8 cellular contexts compared by ENCODE assay signal in the genomic region with DNA sequence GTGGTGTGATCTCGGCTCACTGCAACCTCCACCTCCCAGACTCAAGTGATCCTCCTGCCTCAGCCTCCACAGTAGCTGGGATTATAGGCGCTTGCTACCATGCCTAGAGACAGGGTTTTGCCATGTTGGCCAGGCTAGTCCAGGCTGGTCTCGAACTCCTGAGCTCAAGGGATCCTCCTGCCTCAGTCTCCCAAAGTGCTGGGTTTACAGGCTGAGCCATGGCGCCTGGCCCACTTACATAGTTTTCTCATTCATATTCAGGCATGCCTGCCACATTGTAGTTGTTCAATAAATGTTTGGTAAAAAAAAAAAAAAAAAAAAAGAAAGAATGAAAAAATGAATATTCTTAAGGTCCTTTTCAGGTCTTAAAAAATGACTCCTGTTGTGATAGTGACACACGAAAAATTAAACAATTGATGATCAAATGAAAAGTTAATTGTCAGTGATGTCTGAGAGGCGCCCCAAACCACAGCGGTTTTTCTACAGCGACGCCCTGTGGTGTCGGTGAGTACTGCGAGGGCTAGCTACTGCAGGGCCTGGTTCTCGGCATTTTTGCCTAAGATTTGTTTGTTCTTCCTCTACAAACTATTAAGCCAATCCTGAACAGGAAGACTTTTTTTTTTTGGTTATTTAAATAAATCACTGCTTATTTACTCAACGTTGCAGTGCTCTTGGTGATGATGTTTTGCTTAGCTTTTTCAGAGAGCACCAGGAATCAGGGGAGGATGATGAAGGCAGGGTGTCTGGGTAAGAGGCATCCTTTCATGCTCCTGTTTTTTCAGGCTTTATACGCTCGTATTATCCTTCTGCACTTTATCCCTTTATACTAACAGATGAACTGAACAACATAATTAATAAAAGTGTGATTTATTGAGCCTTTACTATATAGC.
DNase-seq lines count a peak whose midpoint lies in the region; ATAC-seq and TF ChIP-seq lines count a peak whose summit lies in the region.

No MANE protein-coding gene starts in this region.

- intact Hi-C loops in naive thymus-derived CD4-positive, alpha-beta T cell (cut with micrococcal nuclease) = loop anchor here in 1 of 2 donors (5.0 kb wide), 2 partner anchors 125 to 355 kb away; no protein-coding TSS in a partner anchor

- peaks cover 0 to 6% (median 5%) of the 10 kb centered on the region in 5 donors for H3K27me3 Mint-ChIP-seq in naive thymus-derived CD4-positive, alpha-beta T cell

- H3F3A ChIP-seq in SU-DHL-6 (ENCODE audit: insufficient read depth) = no peaks in the 10 kb centered on the region

- H3K4me1 Mint-ChIP-seq in naive thymus-derived CD4-positive, alpha-beta T cell = no peaks in the 10 kb centered on the region

- H3K4me2 ChIP-seq in SU-DHL-6 (ENCODE audit: low read depth, low read length, poor library complexity, severe bottlenecking) = no peak overlapping the region

- H3K27ac ChIP-seq in SU-DHL-6 (ENCODE audit: low read depth, low read length) = no peak overlapping the region
- H3K27ac ChIP-seq in naive thymus-derived CD4-positive, alpha-beta T cell (ENCODE audit: low read depth, low read length) = no peak overlapping the region

- H3K4me3 ChIP-seq in BJ (ENCODE audit: low read depth, low read length) (no peak overlapping the region), SU-DHL-6 (ENCODE audit: insufficient read depth, low read length, poor library complexity, severe bottlenecking) (no peak overlapping the region), epithelial cell of esophagus (ENCODE audit: low read length) (no peak overlapping the region)
- no peak overlapping the region for H3K4me3 ChIP-seq in naive thymus-derived CD4-positive, alpha-beta T cell (ENCODE audit: low read length)

- H3K9me3 Mint-ChIP-seq in naive thymus-derived CD4-positive, alpha-beta T cell = peaks cover 0 to 25% (median 6%) of the 10 kb centered on the region in 11 donors

- POLR2A ChIA-PET in BJ (lab: Charles Lee) = no interaction called here
- POLR2A ChIA-PET in naive thymus-derived CD4-positive, alpha-beta T cell (lab: Charles Lee) = no interaction called here

- H3K9me3 ChIP-seq in SU-DHL-6 (ENCODE audit: insufficient read depth, low read length) = no peaks in the 10 kb centered on the region
- H3K9me3 ChIP-seq in naive thymus-derived CD4-positive, alpha-beta T cell (ENCODE audit: control insufficient read depth in 2 of 3, low read length in 3 of 3) = no peaks in the 10 kb centered on the region

- no peaks in the 10 kb centered on the region for H3K9me2 ChIP-seq in SU-DHL-6 (replicated peaks; ENCODE audit: insufficient read depth, low read length)

- ATAC-seq in GM18511 (IDR thresholded peaks at IDR 0.05; ENCODE audit: unreplicated experiment) = peak; percentile 68
- peak; percentile 77 for ATAC-seq in HG03280 (IDR thresholded peaks at IDR 0.05; ENCODE audit: unreplicated experiment)
- ATAC-seq in naive thymus-derived CD4-positive, alpha-beta T cell = peak; percentile 42
- ATAC-seq in HG03045 (IDR thresholded peaks at IDR 0.05; ENCODE audit: unreplicated experiment) = no peak

- TF ChIP-seq CTCF in BJ (IDR thresholded peaks at IDR 0.05; ENCODE audit: insufficient read depth, low read depth, low read length) = peak; percentile 91
- peak; percentile 75 for TF ChIP-seq CTCF in SU-DHL-6 (IDR thresholded peaks at IDR 0.05; ENCODE audit: insufficient read depth, low read length, poor library complexity, severe bottlenecking)
- TF ChIP-seq CTCF in epithelial cell of esophagus (IDR thresholded peaks at IDR 0.05; ENCODE audit: insufficient read depth, low read depth, low read length, missing control alignments) = peak; percentile 96

- H3K4me1 ChIP-seq in naive thymus-derived CD4-positive, alpha-beta T cell (ENCODE audit: control insufficient read depth in 2 of 2, insufficient read depth in 2 of 2, low read length in 2 of 2) = no peaks in the 10 kb centered on the region

- H3K27ac Mint-ChIP-seq in naive thymus-derived CD4-positive, alpha-beta T cell = no peak overlapping the region

- no peak overlapping the region for H2AFZ ChIP-seq in SU-DHL-6 (ENCODE audit: low read depth, low read length, severe bottlenecking)

- peaks cover 0 to 4% (median 0%) of the 10 kb centered on the region in 5 donors for H3K36me3 Mint-ChIP-seq in naive thymus-derived CD4-positive, alpha-beta T cell

- DNase-seq in BJ (ENCODE audit: low read depth) (no peak), epithelial cell of esophagus (ENCODE audit: low read depth) (peak; percentile 53), NCI-H1048 (lab: John Stamatoyannopoulos, UW) (no peak)
- peak in 1 of 9 donors; percentile 54 for DNase-seq in naive thymus-derived CD4-positive, alpha-beta T cell

- H3K36me3 ChIP-seq in BJ (ENCODE audit: control insufficient read depth, insufficient read depth, low read length) (no peaks in the 10 kb centered on the region), SU-DHL-6 (ENCODE audit: low read length) (no peaks in the 10 kb centered on the region)
- no peaks in the 10 kb centered on the region for H3K36me3 ChIP-seq in naive thymus-derived CD4-positive, alpha-beta T cell (ENCODE audit: control insufficient read depth in 2 of 3, insufficient read depth in 3 of 3, low read length in 3 of 3)

- no peak overlapping the region for H3K9ac ChIP-seq in SU-DHL-6 (ENCODE audit: low read length)

- CTCF ChIA-PET in BJ (lab: Yijun Ruan, JAX) = interaction anchor here (0.6 to 6.1 kb wide), 28 partner anchors 11 to 1689 kb away, joined by 3 to 40 read pairs (median 4); partner anchors contain the start of gene JAKMIP2
- CTCF ChIA-PET in naive thymus-derived CD4-positive, alpha-beta T cell (lab: Charles Lee) = interaction anchor here (0.6 kb wide), 1 partner anchor 483 kb away, joined by 4 read pairs; no protein-coding TSS in a partner anchor

- H4K20me1 ChIP-seq in SU-DHL-6 (ENCODE audit: low read depth, low read length) = no peaks in the 10 kb centered on the region

- H3K4me3 Mint-ChIP-seq in naive thymus-derived CD4-positive, alpha-beta T cell = no peak overlapping the region

- H3K79me2 ChIP-seq in SU-DHL-6 (ENCODE audit: insufficient read depth, low read length) = no peaks in the 10 kb centered on the region

- H3K27me3 ChIP-seq in BJ (ENCODE audit: control insufficient read depth, insufficient read depth, low read length) = no peaks in the 10 kb centered on the region
- H3K27me3 ChIP-seq in SU-DHL-6 (ENCODE audit: low read length) = no peaks in the 10 kb centered on the region
- no peaks in the 10 kb centered on the region for H3K27me3 ChIP-seq in naive thymus-derived CD4-positive, alpha-beta T cell (ENCODE audit: control insufficient read depth in 2 of 2, insufficient read depth in 2 of 2, low read length in 2 of 2)
